ENCODE assay signal across 10 cellular contexts in the genomic region with DNA sequence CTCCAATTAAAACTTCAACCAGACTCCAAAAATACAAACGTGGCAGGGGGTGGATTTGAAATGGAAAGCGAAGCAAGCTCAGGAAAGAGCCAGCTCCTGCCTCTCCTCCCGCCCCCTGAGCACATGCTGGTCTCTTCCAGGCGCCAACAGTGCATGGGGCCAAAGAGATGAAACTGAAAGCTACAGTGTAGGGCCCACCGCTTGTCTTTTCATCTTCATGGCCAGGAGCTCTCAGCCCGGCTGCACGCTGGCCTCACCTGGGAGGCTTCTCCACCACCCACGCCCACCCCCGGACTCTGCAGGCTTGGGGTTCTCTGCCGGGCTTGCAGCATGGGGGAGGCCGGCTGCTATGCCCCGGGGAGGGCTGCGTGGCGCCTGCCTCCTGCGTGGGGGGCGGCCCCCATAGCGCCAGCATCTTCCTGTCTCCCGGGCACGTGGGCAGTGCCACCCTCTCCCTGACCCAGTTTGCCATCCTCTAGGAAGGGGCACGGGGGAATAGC. TPM values are rescaled to one million over a fixed set of nuclear protein-coding genes. Genes with fewer than 3 reads are reported as not detected.
A peak's percentile ranks its signal among the peaks of the same experiment; 100 is the strongest.
DNase-seq lines count a peak whose midpoint lies in the region; ATAC-seq and TF ChIP-seq lines count a peak whose summit lies in the region.
"Had no signal": no experiment of that assay in that cellular context is flagged by ENCODE, and none has a peak within 500 bp of the region (broad histone marks: within the 10 kb centered on the region; RNA-seq: fewer than 3 reads in every experiment).

No MANE protein-coding gene starts in this region.

- no peaks in the 10 kb centered on the region for H3K9me3 ChIP-seq in left lung
- peaks cover 0 to 8% (median 5%) of the 10 kb centered on the region in 5 donors for H3K9me3 ChIP-seq in subcutaneous abdominal adipose tissue (ENCODE audit: control insufficient read depth in 5 of 5, low read length in 5 of 5)
- H3K9me3 ChIP-seq: mucosa of descending colon had no signal

- no peak overlapping the region for H3K27ac ChIP-seq in left lung
- H3K27ac ChIP-seq in subcutaneous abdominal adipose tissue (ENCODE audit: low read depth, low read length): no peak overlapping the region
- no peak overlapping the region for H3K27ac ChIP-seq in RWPE1

- H3K4me3 ChIP-seq in left lung (no peak overlapping the region), subcutaneous abdominal adipose tissue (ENCODE audit: low read depth in 1 of 5, low read length in 5 of 5) (peak overlapping the region; percentile 37 to 62 (median 47))
- H3K4me3 ChIP-seq: mucosa of descending colon had no signal

- POLR2A ChIA-PET in RWPE1 (lab: Yijun Ruan, JAX; ENCODE audit: low non-redundant PET): no interaction called here

- peak overlapping the region in 1 of 5 donors; percentile 51 for H3K9ac ChIP-seq in subcutaneous abdominal adipose tissue (ENCODE audit: low read length in 5 of 5)

- H3K4me1 ChIP-seq in left lung (peaks cover 0 to 8% of the 10 kb centered on the region in 2 donors), subcutaneous abdominal adipose tissue (ENCODE audit: control insufficient read depth in 5 of 5, insufficient read depth in 5 of 5, low read length in 5 of 5) (peaks cover 3 to 30% (median 26%) of the 10 kb centered on the region in 5 donors)

- H3K27me3 ChIP-seq in left lung (peaks cover 16 to 88% of the 10 kb centered on the region in 2 donors), subcutaneous abdominal adipose tissue (ENCODE audit: control insufficient read depth in 5 of 5, insufficient read depth in 4 of 5, low read length in 5 of 5) (peaks cover 19 to 46% (median 43%) of the 10 kb centered on the region in 5 donors)

- TF ChIP-seq CTCF in left lung (IDR thresholded peaks at IDR 0.05) (no peak), RWPE1 (conservative IDR thresholded peaks at IDR 0.05; ENCODE audit: low read depth) (no peak)

- H3K36me3 ChIP-seq in left lung (no peaks in the 10 kb centered on the region), subcutaneous abdominal adipose tissue (ENCODE audit: control insufficient read depth in 5 of 5, insufficient read depth in 5 of 5, low read length in 5 of 5) (no peaks in the 10 kb centered on the region)

- intact Hi-C loops in left lung (cut with DNase I): no loop called here

- DNase-seq in NCI-H524 (lab: John Stamatoyannopoulos, UW) (peak; percentile 35 to 47), NCI-H524 treated with DMSO at 0.1 percent for 48 hours (lab: John Stamatoyannopoulos, UW) (no peak), RPMI8226 (peak; percentile 53), left lung (no peak), D341Med (ENCODE audit: low spot score) (no peak), RWPE1 (ENCODE audit: low spot score) (no peak)
- DNase-seq: activated CD8-positive, alpha-beta memory T cell treated with anti-CD3 and anti-CD28 coated beads for 24 hours; mucosa of descending colon had no signal

- peak; percentile 40 for ATAC-seq in left lung
- no peak for ATAC-seq in HG03280 (IDR thresholded peaks at IDR 0.05; ENCODE audit: unreplicated experiment)

- CTCF ChIA-PET in RWPE1 (lab: Yijun Ruan, JAX): no interaction called here

RNA-seq across cellular contexts. Expression of gene RIMBP2, which starts 2.0 kb away (rescaled TPM):
- under 1 TPM; 0.42 to 0.58 TPM for total RNA-seq in left lung

Comparison
In these comparisons a context has a peak if more than half of its experiments do, and no peak if none do; other contexts are left out.
1. DNase-seq: peak in NCI-H524 (2 of 2) and RPMI8226 (single experiment); none in NCI-H524 treated with DMSO at 0.1 percent for 48 hours (single experiment), left lung (0 of 2), D341Med (single experiment) and RWPE1 (single experiment).
2. H3K4me3 ChIP-seq: peak in subcutaneous abdominal adipose tissue (5 of 5); none in left lung (0 of 2).